2 cellular contexts compared by ENCODE assay signal in genomic region chr17:79082311-79083190, GRCh38.
TF ChIP-seq lines count a peak whose summit lies in the region.

No MANE protein-coding gene starts in this region.

TF ChIP-seq in IMR-90, 13 proteins besides CTCF, POLR2A, EP300 and RAD21:
- TF ChIP-seq RCOR1 (IDR thresholded peaks at IDR 0.05; ENCODE audit: insufficient replicate concordance, low read length), result no peak
- TF ChIP-seq SMC3 (IDR thresholded peaks at IDR 0.05; ENCODE audit: low read depth, low read length), result peak; percentile 71
TF ChIP-seq in IMR-90: peak in this region for 1.

TF ChIP-seq in HepG2, 621 proteins besides CTCF, POLR2A, EP300 and RAD21 (continues in another document):
- TF ChIP-seq ELF3 (CRISPR knock-in tag; IDR thresholded peaks at IDR 0.05), result 0 out of 2 replicates have a peak, but pooled peaks have one; percentile 18
- TF ChIP-seq EEA1 (CRISPR knock-in tag; IDR thresholded peaks at IDR 0.05; ENCODE audit: borderline replicate concordance), result 0 out of 2 replicates have a peak, but pooled peaks have one; percentile 57
- no peak for TF ChIP-seq CSRNP1 (CRISPR knock-in tag; IDR thresholded peaks at IDR 0.05)
- TF ChIP-seq, protein P1, sequence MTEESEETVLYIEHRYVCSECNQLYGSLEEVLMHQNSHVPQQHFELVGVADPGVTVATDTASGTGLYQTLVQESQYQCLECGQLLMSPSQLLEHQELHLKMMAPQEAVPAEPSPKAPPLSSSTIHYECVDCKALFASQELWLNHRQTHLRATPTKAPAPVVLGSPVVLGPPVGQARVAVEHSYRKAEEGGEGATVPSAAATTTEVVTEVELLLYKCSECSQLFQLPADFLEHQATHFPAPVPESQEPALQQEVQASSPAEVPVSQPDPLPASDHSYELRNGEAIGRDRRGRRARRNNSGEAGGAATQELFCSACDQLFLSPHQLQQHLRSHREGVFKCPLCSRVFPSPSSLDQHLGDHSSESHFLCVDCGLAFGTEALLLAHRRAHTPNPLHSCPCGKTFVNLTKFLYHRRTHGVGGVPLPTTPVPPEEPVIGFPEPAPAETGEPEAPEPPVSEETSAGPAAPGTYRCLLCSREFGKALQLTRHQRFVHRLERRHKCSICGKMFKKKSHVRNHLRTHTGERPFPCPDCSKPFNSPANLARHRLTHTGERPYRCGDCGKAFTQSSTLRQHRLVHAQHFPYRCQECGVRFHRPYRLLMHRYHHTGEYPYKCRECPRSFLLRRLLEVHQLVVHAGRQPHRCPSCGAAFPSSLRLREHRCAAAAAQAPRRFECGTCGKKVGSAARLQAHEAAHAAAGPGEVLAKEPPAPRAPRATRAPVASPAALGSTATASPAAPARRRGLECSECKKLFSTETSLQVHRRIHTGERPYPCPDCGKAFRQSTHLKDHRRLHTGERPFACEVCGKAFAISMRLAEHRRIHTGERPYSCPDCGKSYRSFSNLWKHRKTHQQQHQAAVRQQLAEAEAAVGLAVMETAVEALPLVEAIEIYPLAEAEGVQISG (CRISPR knock-in tag; IDR thresholded peaks at IDR 0.05), result no peak
- no peak for TF ChIP-seq IKZF4 (CRISPR knock-in tag; IDR thresholded peaks at IDR 0.05; ENCODE audit: borderline replicate concordance, low read depth, not compliant biosample characterization)
- TF ChIP-seq TBX2 (CRISPR knock-in tag; IDR thresholded peaks at IDR 0.05; ENCODE audit: borderline replicate concordance), result peak; percentile 41; the same call in 1 of the 2 replicates
- TF ChIP-seq BRD4 (CRISPR knock-in tag; IDR thresholded peaks at IDR 0.05), result no peak
- no peak for TF ChIP-seq ZNF672 (CRISPR knock-in tag; IDR thresholded peaks at IDR 0.05)
- TF ChIP-seq, protein P2, sequence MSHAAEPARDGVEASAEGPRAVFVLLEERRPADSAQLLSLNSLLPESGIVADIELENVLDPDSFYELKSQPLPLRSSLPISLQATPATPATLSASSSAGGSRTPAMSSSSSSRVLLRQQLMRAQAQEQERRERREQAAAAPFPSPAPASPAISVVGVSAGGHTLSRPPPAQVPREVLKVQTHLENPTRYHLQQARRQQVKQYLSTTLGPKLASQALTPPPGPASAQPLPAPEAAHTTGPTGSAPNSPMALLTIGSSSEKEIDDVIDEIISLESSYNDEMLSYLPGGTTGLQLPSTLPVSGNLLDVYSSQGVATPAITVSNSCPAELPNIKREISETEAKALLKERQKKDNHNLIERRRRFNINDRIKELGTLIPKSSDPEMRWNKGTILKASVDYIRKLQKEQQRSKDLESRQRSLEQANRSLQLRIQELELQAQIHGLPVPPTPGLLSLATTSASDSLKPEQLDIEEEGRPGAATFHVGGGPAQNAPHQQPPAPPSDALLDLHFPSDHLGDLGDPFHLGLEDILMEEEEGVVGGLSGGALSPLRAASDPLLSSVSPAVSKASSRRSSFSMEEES (CRISPR knock-in tag; IDR thresholded peaks at IDR 0.05), result 0 out of 2 replicates have a peak, but pooled peaks have one; percentile 52
- no peak for TF ChIP-seq ZBTB10 (CRISPR knock-in tag; IDR thresholded peaks at IDR 0.05; ENCODE audit: borderline replicate concordance)
- no peak for TF ChIP-seq ZNF75D (CRISPR knock-in tag; IDR thresholded peaks at IDR 0.05; ENCODE audit: borderline replicate concordance)
- TF ChIP-seq ZNF556 (CRISPR knock-in tag; IDR thresholded peaks at IDR 0.05; ENCODE audit: borderline replicate concordance), result no peak
- no peak for TF ChIP-seq ZNF234 (CRISPR knock-in tag; conservative IDR thresholded peaks at IDR 0.05)
- TF ChIP-seq ZNF788 (CRISPR knock-in tag; IDR thresholded peaks at IDR 0.05; ENCODE audit: borderline replicate concordance), result no peak; the same call in 1 of the 2 replicates
- TF ChIP-seq, protein P3, sequence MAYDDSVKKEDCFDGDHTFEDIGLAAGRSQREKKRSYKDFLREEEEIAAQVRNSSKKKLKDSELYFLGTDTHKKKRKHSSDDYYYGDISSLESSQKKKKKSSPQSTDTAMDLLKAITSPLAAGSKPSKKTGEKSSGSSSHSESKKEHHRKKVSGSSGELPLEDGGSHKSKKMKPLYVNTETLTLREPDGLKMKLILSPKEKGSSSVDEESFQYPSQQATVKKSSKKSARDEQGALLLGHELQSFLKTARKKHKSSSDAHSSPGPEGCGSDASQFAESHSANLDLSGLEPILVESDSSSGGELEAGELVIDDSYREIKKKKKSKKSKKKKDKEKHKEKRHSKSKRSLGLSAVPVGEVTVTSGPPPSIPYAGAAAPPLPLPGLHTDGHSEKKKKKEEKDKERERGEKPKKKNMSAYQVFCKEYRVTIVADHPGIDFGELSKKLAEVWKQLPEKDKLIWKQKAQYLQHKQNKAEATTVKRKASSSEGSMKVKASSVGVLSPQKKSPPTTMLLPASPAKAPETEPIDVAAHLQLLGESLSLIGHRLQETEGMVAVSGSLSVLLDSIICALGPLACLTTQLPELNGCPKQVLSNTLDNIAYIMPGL (CRISPR knock-in tag; IDR thresholded peaks at IDR 0.05; ENCODE audit: borderline replicate concordance in 1 of 2, low read depth in 1 of 2), result 0 out of 4 replicates have a peak, but pooled peaks of 1 of the 2 experiments have one; percentile 34
- TF ChIP-seq TAF15 (IDR thresholded peaks at IDR 0.05; ENCODE audit: low read depth, low read length, poor library complexity, severe bottlenecking), result peak; percentile 80
- TF ChIP-seq ZSCAN25 (CRISPR knock-in tag; IDR thresholded peaks at IDR 0.05), result no peak
- TF ChIP-seq ZBTB7B (CRISPR knock-in tag; IDR thresholded peaks at IDR 0.05), result no peak
- no peak for TF ChIP-seq ZKSCAN5 (CRISPR knock-in tag; IDR thresholded peaks at IDR 0.05)
- peak; percentile 55; the same call in 1 of the 2 replicates for TF ChIP-seq SPEN (CRISPR knock-in tag; IDR thresholded peaks at IDR 0.05; ENCODE audit: low read depth)
- no peak for TF ChIP-seq MBD4 (IDR thresholded peaks at IDR 0.05; ENCODE audit: borderline replicate concordance, low read length)
- TF ChIP-seq NCOA5 (CRISPR knock-in tag; IDR thresholded peaks at IDR 0.05), result no peak
- TF ChIP-seq SCMH1 (CRISPR knock-in tag; IDR thresholded peaks at IDR 0.05; ENCODE audit: borderline replicate concordance), result no peak
- TF ChIP-seq ATF1 (CRISPR knock-in tag; IDR thresholded peaks at IDR 0.05), result no peak
- TF ChIP-seq RFX3 (CRISPR knock-in tag; IDR thresholded peaks at IDR 0.05), result no peak
- TF ChIP-seq EED (CRISPR knock-in tag; IDR thresholded peaks at IDR 0.05), result 0 out of 2 replicates have a peak, but pooled peaks have one; percentile 23
- no peak for TF ChIP-seq REPIN1 (CRISPR knock-in tag; IDR thresholded peaks at IDR 0.05; ENCODE audit: borderline replicate concordance, low read depth)
- no peak for TF ChIP-seq BCLAF1 (IDR thresholded peaks at IDR 0.05)
- no peak for TF ChIP-seq MXD4 (CRISPR knock-in tag; IDR thresholded peaks at IDR 0.05)
- no peak for TF ChIP-seq ZNF781 (CRISPR knock-in tag; IDR thresholded peaks at IDR 0.05; ENCODE audit: borderline replicate concordance, not compliant biosample characterization)
- no peak for TF ChIP-seq ARNTL (CRISPR knock-in tag; IDR thresholded peaks at IDR 0.05)
- TF ChIP-seq THAP11 (CRISPR knock-in tag; IDR thresholded peaks at IDR 0.05), result 0 out of 2 replicates have a peak, but pooled peaks have one; percentile 23
- TF ChIP-seq ZFAT (CRISPR knock-in tag; conservative IDR thresholded peaks at IDR 0.05), result no peak
- TF ChIP-seq ZNF121 (CRISPR knock-in tag; IDR thresholded peaks at IDR 0.05), result no peak
- TF ChIP-seq, protein P4, sequence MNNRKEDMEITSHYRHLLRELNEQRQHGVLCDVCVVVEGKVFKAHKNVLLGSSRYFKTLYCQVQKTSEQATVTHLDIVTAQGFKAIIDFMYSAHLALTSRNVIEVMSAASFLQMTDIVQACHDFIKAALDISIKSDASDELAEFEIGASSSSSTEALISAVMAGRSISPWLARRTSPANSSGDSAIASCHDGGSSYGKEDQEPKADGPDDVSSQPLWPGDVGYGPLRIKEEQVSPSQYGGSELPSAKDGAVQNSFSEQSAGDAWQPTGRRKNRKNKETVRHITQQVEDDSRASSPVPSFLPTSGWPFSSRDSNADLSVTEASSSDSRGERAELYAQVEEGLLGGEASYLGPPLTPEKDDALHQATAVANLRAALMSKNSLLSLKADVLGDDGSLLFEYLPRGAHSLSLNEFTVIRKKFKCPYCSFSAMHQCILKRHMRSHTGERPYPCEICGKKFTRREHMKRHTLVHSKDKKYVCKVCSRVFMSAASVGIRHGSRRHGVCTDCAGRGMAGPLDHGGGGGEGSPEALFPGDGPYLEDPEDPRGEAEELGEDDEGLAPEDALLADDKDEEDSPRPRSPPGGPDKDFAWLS (CRISPR knock-in tag; IDR thresholded peaks at IDR 0.05; ENCODE audit: borderline replicate concordance), result no peak
- TF ChIP-seq SRY (CRISPR knock-in tag; IDR thresholded peaks at IDR 0.05), result 0 out of 2 replicates have a peak, but pooled peaks have one; percentile 19
- no peak for TF ChIP-seq TAF1 (CRISPR knock-in tag; IDR thresholded peaks at IDR 0.05)
- TF ChIP-seq ZNF614 (CRISPR knock-in tag; IDR thresholded peaks at IDR 0.05; ENCODE audit: borderline replicate concordance), result peak; percentile 23; the same call in 1 of the 2 replicates
- TF ChIP-seq MZF1 (CRISPR knock-in tag; IDR thresholded peaks at IDR 0.05; ENCODE audit: borderline replicate concordance), result no peak
- TF ChIP-seq ERF (CRISPR knock-in tag; IDR thresholded peaks at IDR 0.05), result 0 out of 2 replicates have a peak, but pooled peaks have one; percentile 49
- TF ChIP-seq, protein P5, sequence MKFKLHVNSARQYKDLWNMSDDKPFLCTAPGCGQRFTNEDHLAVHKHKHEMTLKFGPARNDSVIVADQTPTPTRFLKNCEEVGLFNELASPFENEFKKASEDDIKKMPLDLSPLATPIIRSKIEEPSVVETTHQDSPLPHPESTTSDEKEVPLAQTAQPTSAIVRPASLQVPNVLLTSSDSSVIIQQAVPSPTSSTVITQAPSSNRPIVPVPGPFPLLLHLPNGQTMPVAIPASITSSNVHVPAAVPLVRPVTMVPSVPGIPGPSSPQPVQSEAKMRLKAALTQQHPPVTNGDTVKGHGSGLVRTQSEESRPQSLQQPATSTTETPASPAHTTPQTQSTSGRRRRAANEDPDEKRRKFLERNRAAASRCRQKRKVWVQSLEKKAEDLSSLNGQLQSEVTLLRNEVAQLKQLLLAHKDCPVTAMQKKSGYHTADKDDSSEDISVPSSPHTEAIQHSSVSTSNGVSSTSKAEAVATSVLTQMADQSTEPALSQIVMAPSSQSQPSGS (CRISPR knock-in tag; IDR thresholded peaks at IDR 0.05), result no peak
- no peak for TF ChIP-seq CERS6 (CRISPR knock-in tag; IDR thresholded peaks at IDR 0.05)
- no peak for TF ChIP-seq FOXC1 (CRISPR knock-in tag; IDR thresholded peaks at IDR 0.05; ENCODE audit: borderline replicate concordance)
